ENCODE assay signal across 21 cellular contexts in the genomic region with DNA sequence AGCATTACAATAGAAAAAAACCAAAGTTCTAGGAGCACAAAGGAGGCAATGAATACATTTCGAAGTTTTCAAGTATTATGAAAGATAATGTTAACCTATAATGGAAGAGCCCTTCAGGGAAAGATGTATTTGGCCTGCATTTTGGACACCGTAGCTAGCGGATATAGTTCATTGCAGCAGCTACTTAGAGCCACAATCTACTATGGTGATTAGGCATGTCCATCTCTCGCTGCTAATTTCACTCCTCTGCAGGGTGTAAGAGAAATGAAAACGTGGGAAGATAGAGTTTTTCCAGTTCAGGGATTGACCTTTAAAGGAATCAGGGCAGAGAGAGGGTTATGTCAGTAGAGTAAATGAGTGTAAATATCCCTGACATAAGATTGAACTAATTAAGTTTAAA. TPM values are rescaled to one million over a fixed set of nuclear protein-coding genes. Genes with fewer than 3 reads are reported as not detected.
DNase-seq lines count a peak whose midpoint lies in the region; ATAC-seq, FAIRE-seq and TF ChIP-seq lines count a peak whose summit lies in the region.
"Had no signal": no experiment of that assay in that cellular context is flagged by ENCODE, and none has a peak within 500 bp of the region (broad histone marks: within the 10 kb centered on the region; RNA-seq: fewer than 3 reads in every experiment).

No MANE protein-coding gene starts in this region.

- no peak for TF ChIP-seq RAD21 in HCT116 (IDR thresholded peaks at IDR 0.05; ENCODE audit: low read depth)

- H3K4me3 ChIP-seq in HCT116 (replicated peaks in 1 of 2; ENCODE audit: low read depth in 1 of 2, low read length in 2 of 2): no peak overlapping the region
- no peak overlapping the region for H3K4me3 ChIP-seq in endothelial cell of umbilical vein (replicated peaks in 1 of 3; ENCODE audit: insufficient read depth in 1 of 3, low read depth in 1 of 3, low read length in 3 of 3)
- H3K4me3 ChIP-seq in right atrium auricular region: no peak overlapping the region
- no peak overlapping the region for H3K4me3 ChIP-seq in osteoblast (ENCODE audit: insufficient read depth, low read length)
- H3K4me3 ChIP-seq: GM12878 had no signal

- BruUV-seq in HCT116 (replicated peaks; lab: Mats Ljungman, UMichigan): no TSS peak
- no TSS peak for BruUV-seq in endothelial cell of umbilical vein (replicated peaks; lab: Mats Ljungman, UMichigan)

- FAIRE-seq in endothelial cell of umbilical vein (lab: Jason Lieb, UNC): no peak
- FAIRE-seq: A204.1, GM12878 had no signal

- POLR2A ChIA-PET in HCT116 (lab: Charles Lee) (no interaction called here), endothelial cell of umbilical vein (lab: Charles Lee) (interaction anchor here (1.0 to 3.6 kb wide), 2 partner anchors 9 to 178 kb away, joined by 4 to 43 read pairs; a partner anchor contains a TSS)

- RAD21 ChIA-PET in HCT116 (lab: Charles Lee; ENCODE audit: low non-redundant PET in 1 of 2, low total read pairs in 2 of 2, uncharacterized antibody in 2 of 2, unreplicated experiment in 2 of 2): no interaction called here

- dilution Hi-C loops in endothelial cell of umbilical vein (cut with MboI; ENCODE audit: extremely low pct_ligation_motif_present, low sequenced_read_pairs): no loop called here

- ATAC-seq in HCT116 (no peak), GM18502 (IDR thresholded peaks at IDR 0.05; ENCODE audit: poor library complexity, unreplicated experiment) (no peak)
- ATAC-seq: GM12878 had no signal

- H3K9me1 ChIP-seq in endothelial cell of umbilical vein (replicated peaks; ENCODE audit: control insufficient read depth, extremely low read depth, insufficient read depth, low read length): no peaks in the 10 kb centered on the region

- H2AFZ ChIP-seq in HCT116 (ENCODE audit: low read depth, low read length, poor library complexity, severe bottlenecking) (peak overlapping the region; percentile 46), endothelial cell of umbilical vein (ENCODE audit: low read depth, low read length) (no peak overlapping the region), osteoblast (ENCODE audit: low read length) (no peak overlapping the region)

- peaks cover 0 to 7% of the 10 kb centered on the region in 2 experiments; a peak in 1 of 4 replicates for H3K4me1 ChIP-seq in HCT116 (ENCODE audit: control insufficient read depth in 1 of 2, insufficient read depth in 2 of 2, low read length in 2 of 2)
- H3K4me1 ChIP-seq in endothelial cell of umbilical vein (ENCODE audit: control insufficient read depth, extremely low read depth, insufficient read depth, low read length): peaks cover 56% of the 10 kb centered on the region
- peaks cover 0 to 37% of the 10 kb centered on the region in 2 donors for H3K4me1 ChIP-seq in right atrium auricular region
- peaks cover 8% of the 10 kb centered on the region for H3K4me1 ChIP-seq in osteoblast (ENCODE audit: insufficient read depth, low read length)

- no peaks in the 10 kb centered on the region for H3K36me3 ChIP-seq in HCT116 (ENCODE audit: control insufficient read depth in 1 of 2, insufficient read depth in 2 of 2, low read length in 2 of 2)
- no peaks in the 10 kb centered on the region for H3K36me3 ChIP-seq in endothelial cell of umbilical vein (ENCODE audit: control insufficient read depth in 2 of 2, extremely low read depth in 1 of 2, insufficient read depth in 2 of 2, low read length in 2 of 2)
- H3K36me3 ChIP-seq in right atrium auricular region: no peaks in the 10 kb centered on the region
- H3K36me3 ChIP-seq in osteoblast (ENCODE audit: insufficient read depth, low read length): no peaks in the 10 kb centered on the region
- H3K36me3 ChIP-seq: BE2C had no signal

- TF ChIP-seq POLR2A in HCT116 (IDR thresholded peaks at IDR 0.05; ENCODE audit: borderline replicate concordance, extremely low read depth, insufficient read depth, insufficient read length) (no peak), endothelial cell of umbilical vein (IDR thresholded peaks at IDR 0.05; ENCODE audit: low read depth, low read length) (no peak)

- H3K27me3 ChIP-seq in HCT116 (ENCODE audit: insufficient read depth, low read length) (no peaks in the 10 kb centered on the region), endothelial cell of umbilical vein (ENCODE audit: control insufficient read depth in 2 of 2, insufficient read depth in 2 of 2, low read length in 2 of 2) (no peaks in the 10 kb centered on the region), right atrium auricular region (no peaks in the 10 kb centered on the region), osteoblast (ENCODE audit: insufficient read depth, low read length) (no peaks in the 10 kb centered on the region)
- H3K27me3 ChIP-seq: BE2C had no signal

- H4K20me1 ChIP-seq in HCT116 (ENCODE audit: insufficient read depth): no peaks in the 10 kb centered on the region
- H4K20me1 ChIP-seq in endothelial cell of umbilical vein (replicated peaks; ENCODE audit: control insufficient read depth, extremely low read depth, insufficient read depth, low read length): no peaks in the 10 kb centered on the region
- H4K20me1 ChIP-seq in osteoblast (ENCODE audit: insufficient read depth, low read length): no peaks in the 10 kb centered on the region

- intact Hi-C loops in HCT116 (cut with micrococcal nuclease) (no loop called here), endothelial cell of umbilical vein (cut with micrococcal nuclease) (no loop called here)

- H3K4me2 ChIP-seq in HCT116 (ENCODE audit: low read length) (no peak overlapping the region), endothelial cell of umbilical vein (ENCODE audit: insufficient read depth, low read length) (no peak overlapping the region), osteoblast (ENCODE audit: insufficient read depth, low read length) (no peak overlapping the region)
- H3K4me2 ChIP-seq: KMS-11 had no signal

- DNase-seq in HCT116 (ENCODE audit: low read depth, low spot score): no peak
- no peak for DNase-seq in endothelial cell of umbilical vein (ENCODE audit: low read depth, low spot score)
- DNase-seq in right atrium auricular region (ENCODE audit: low spot score): no peak
- no peak for DNase-seq in osteoblast (ENCODE audit: insufficient read length, low spot score, missing footprints)
- DNase-seq in HPDE6-E6E7 (ENCODE audit: extremely low spot score): no peak
- no peak for DNase-seq in OCI-M1 (lab: John Stamatoyannopoulos, UW)
- DNase-seq: BE2C; CD4-positive, CD25-positive, alpha-beta regulatory T cell; COR-L47; GF-D8; GOT3; MV-4-11; NCI-H1694 treated with DMSO at 0.1 percent for 48 hours; NCI-H510A; NCI-H748 treated with DMSO at 0.1 percent for 48 hours; NK-92 treated with Interleukin-12 subunit alpha and Interleukin-12 subunit beta, amount 100 ng/mL, for 24 hours; SHP77 treated with DMSO at 0.1 percent for 48 hours had no signal

- no peaks in the 10 kb centered on the region for H3K9me2 ChIP-seq in HCT116 (ENCODE audit: insufficient read depth)

- CTCF ChIA-PET in HCT116 (lab: Charles Lee) (no interaction called here), endothelial cell of umbilical vein (lab: Charles Lee) (interaction anchor here (0.9 to 4.3 kb wide), 5 partner anchors 10 to 74 kb away, joined by 3 to 19 read pairs (median 6); no protein-coding TSS in a partner anchor)

- H3K27ac ChIP-seq in HCT116 (ENCODE audit: low read depth, low read length) (no peak overlapping the region), endothelial cell of umbilical vein (ENCODE audit: insufficient read depth, low read depth, low read length) (peak overlapping the region; percentile 30), right atrium auricular region (peak overlapping the region; percentile 54 to 76), osteoblast (ENCODE audit: low read depth, low read length) (peak overlapping the region; percentile 20)
- H3K27ac ChIP-seq: KMS-11 had no signal

- H3K79me2 ChIP-seq in HCT116 (ENCODE audit: insufficient read depth, low read length) (no peaks in the 10 kb centered on the region), endothelial cell of umbilical vein (ENCODE audit: control insufficient read depth, insufficient read depth, low read length) (no peaks in the 10 kb centered on the region), osteoblast (ENCODE audit: insufficient read depth, low read length) (no peaks in the 10 kb centered on the region)

- no peak for TF ChIP-seq CTCF in HCT116 (IDR thresholded peaks at IDR 0.05 in 2 of 3, conservative IDR thresholded peaks at IDR 0.05 in 1 of 3; ENCODE audit: borderline replicate concordance in 1 of 3, insufficient read depth in 1 of 3, low read depth in 2 of 3, low read length in 2 of 3)
- TF ChIP-seq CTCF in endothelial cell of umbilical vein (IDR thresholded peaks at IDR 0.05; ENCODE audit: extremely low read depth in 1 of 2, insufficient read depth in 1 of 2, low read depth in 1 of 2, low read length in 2 of 2): no peak
- TF ChIP-seq CTCF in right atrium auricular region (IDR thresholded peaks at IDR 0.05): no peak
- no peak for TF ChIP-seq CTCF in osteoblast (IDR thresholded peaks at IDR 0.05; ENCODE audit: extremely low read depth, low read depth, low read length)

- H3K9ac ChIP-seq in HCT116 (ENCODE audit: low read length) (no peak overlapping the region), endothelial cell of umbilical vein (replicated peaks; ENCODE audit: extremely low read depth, insufficient read depth, low read length) (peak overlapping the region; percentile 30)
- H3K9ac ChIP-seq: KMS-11 had no signal

- H3K9me3 ChIP-seq in HCT116 (ENCODE audit: control insufficient read depth in 1 of 2, insufficient read depth in 1 of 2, low read depth in 1 of 2, low read length in 2 of 2) (no peaks in the 10 kb centered on the region), endothelial cell of umbilical vein (replicated peaks; ENCODE audit: control insufficient read depth, insufficient read depth, low read length) (no peaks in the 10 kb centered on the region), right atrium auricular region (peaks cover 0 to 7% of the 10 kb centered on the region in 2 donors), osteoblast (ENCODE audit: low read depth, low read length) (no peaks in the 10 kb centered on the region)
- H3K9me3 ChIP-seq: BE2C had no signal

TF ChIP-seq in HCT116, 20 proteins besides CTCF, POLR2A, EP300 and RAD21 (continues in another document):
- TF ChIP-seq ELF1 (IDR thresholded peaks at IDR 0.05; ENCODE audit: borderline replicate concordance, low read depth): no peak

TF ChIP-seq in endothelial cell of umbilical vein, 7 proteins besides CTCF, POLR2A, EP300 and RAD21 (continues in another document):
- no peak for TF ChIP-seq POLR2AphosphoS5 (IDR thresholded peaks at IDR 0.05; ENCODE audit: insufficient read depth, low read depth, low read length)

RNA-seq across cellular contexts. Expression of a gene that starts 8.5 kb away (rescaled TPM):
- total RNA-seq in HCT116 (2021; ENCODE audit: unreplicated experiment) (0.27 TPM), endothelial cell of umbilical vein (171 and 202 TPM in 2 replicates), right atrium auricular region (100 to 1,000 TPM; 118 to 263 TPM), osteoblast (1.2 and 1.8 TPM in 2 replicates)
- 0.12 and 0.27 TPM in 2 replicates for polyA plus RNA-seq in HCT116 (2012)
- 210 and 260 TPM in 2 replicates for polyA plus RNA-seq in endothelial cell of umbilical vein
- polyA plus RNA-seq in endothelial cell of umbilical vein (2011; cell fraction: cytosol; rRNA removed): 295 and 361 TPM in 2 replicates
- 236 and 302 TPM in 2 replicates for polyA plus RNA-seq in endothelial cell of umbilical vein (2011; cell fraction: nucleus; rRNA removed)
- polyA plus RNA-seq in endothelial cell of umbilical vein (2012): 209 and 239 TPM in 2 replicates
- 336 and 384 TPM in 2 replicates for polyA minus RNA-seq in endothelial cell of umbilical vein
- polyA minus RNA-seq in endothelial cell of umbilical vein (2011; cell fraction: cytosol; rRNA and poly(A)+ RNA removed): not detected
- 217 and 316 TPM in 2 replicates for polyA minus RNA-seq in endothelial cell of umbilical vein (2011; cell fraction: nucleus; rRNA and poly(A)+ RNA removed)
- total RNA-seq: GM12878 had no signal
- polyA plus RNA-seq: CD4-positive, CD25-positive, alpha-beta regulatory T cell; GM12878 had no signal

Comparison
In these comparisons a context has a peak if more than half of its experiments do, and no peak if none do; other contexts are left out.
1. RNA of a gene that starts 8.5 kb away (total RNA-seq): 118 to 263 TPM in right atrium auricular region and 171 to 202 TPM in endothelial cell of umbilical vein; 1.2 to 1.8 TPM in osteoblast and 0.27 TPM in HCT116 (single experiment); every median in the first group is over 10 times any median in the second.